Comparison of ENCODE assay signal across 8 cellular contexts in genomic region chr22:24650884-24651283, GRCh38. TPM values are rescaled to one million over a fixed set of nuclear protein-coding genes. Genes with fewer than 3 reads are reported as not detected.
DNase-seq lines count a peak whose midpoint lies in the region; ATAC-seq, FAIRE-seq and TF ChIP-seq lines count a peak whose summit lies in the region.
"Not testable (repeated sequence)": the region's sequence is repeated elsewhere in the genome, so short reads cannot be mapped to it uniquely, and the experiment has no call there.

No MANE protein-coding gene starts in this region.

- CTCF ChIA-PET in AG04450 (lab: Charles Lee); HepG2 (lab: Yijun Ruan, JAX; ENCODE audit: low intra/inter-chr PET ratio, low total read pairs): not testable (repeated sequence)

- in situ Hi-C loops in HepG2 (cut with HindIII; ENCODE audit: extremely low pct_ligation_motif_present, low pct_unique_long_range_greater_than_20kb), result loop anchor here (25.0 kb wide), 1 partner anchor 111 kb away; the partner anchor contains the start of gene PIWIL3

- DNase-seq in AG04450 (ENCODE audit: low read depth, low spot score); HepG2 (ENCODE audit: low spot score); smooth muscle cell (lab: John Stamatoyannopoulos, UW; ENCODE audit: unreplicated experiment): not testable (repeated sequence)
- peak in 2 of 3 donors; percentile 48 to 74 for DNase-seq in Peyer's patch
- peak; percentile 71 to 75 for DNase-seq in activated CD4-positive, alpha-beta T cell treated with anti-CD3 and anti-CD28 coated beads, Interleukin-2, amount 50 U/mL, for 48 hours
- DNase-seq in activated T-helper 2 cell treated with anti-CD3 and anti-CD28 coated beads, Interferon-gamma antibody, Interleukin-2, Interleukin-4, amounts not matched to agents 10 μg/mL and 5 μg/mL and 100 μg/mL, durations not matched to agents 14 hours and 24 hours and 36 hours (ENCODE audit: low spot score), result peak; percentile 37
- DNase-seq in effector memory CD8-positive, alpha-beta T cell, result peak; percentile 44 to 57 (median 48)
- peak; percentile 8 to 26 for DNase-seq in stimulated activated CD8-positive, alpha-beta memory T cell treated with anti-CD3 and anti-CD28 coated beads, Interleukin-2, amount 100 ng/mL, for 1 hour (ENCODE audit: low read depth in 2 of 2)

- not testable (repeated sequence) for H3K36me3 Mint-ChIP-seq in activated T-helper 2 cell treated with anti-CD3 and anti-CD28 coated beads, Interferon-gamma antibody, Interleukin-2, Interleukin-4, amounts not matched to agents 10 μg/mL and 5 μg/mL and 100 μg/mL, durations not matched to agents 14 hours and 24 hours and 36 hours (ENCODE audit: low read depth); effector memory CD8-positive, alpha-beta T cell (ENCODE audit: insufficient read depth)

- not testable (repeated sequence) for BruUV-seq in HepG2 (replicated peaks; lab: Mats Ljungman, UMichigan)

- not testable (repeated sequence) for H3K9me3 Mint-ChIP-seq in activated T-helper 2 cell treated with anti-CD3 and anti-CD28 coated beads, Interferon-gamma antibody, Interleukin-2, Interleukin-4, amounts not matched to agents 10 μg/mL and 5 μg/mL and 100 μg/mL, durations not matched to agents 14 hours and 24 hours and 36 hours; effector memory CD8-positive, alpha-beta T cell

- H3K4me1 ChIP-seq in Peyer's patch; HepG2 (ENCODE audit: insufficient read depth, low read length); smooth muscle cell (ENCODE audit: low read depth): not testable (repeated sequence)

- H2AFZ ChIP-seq in HepG2 (ENCODE audit: low read length); smooth muscle cell (ENCODE audit: low read depth): not testable (repeated sequence)

- not testable (repeated sequence) for TF ChIP-seq POLR2A in Peyer's patch (IDR thresholded peaks at IDR 0.05); HepG2 (IDR thresholded peaks at IDR 0.05; ENCODE audit: insufficient read depth in 1 of 2, low read depth in 2 of 2, low read length in 2 of 2)

- not testable (repeated sequence) for H3K9ac ChIP-seq in HepG2 (ENCODE audit: insufficient read depth, low read depth, low read length); smooth muscle cell (ENCODE audit: low read depth)

- TF ChIP-seq CTCF in AG04450 (IDR thresholded peaks at IDR 0.05; ENCODE audit: low read depth, low read length), result 0 out of 2 replicates have a peak, but pooled peaks have one; percentile 3
- peak in 2 of 6 experiments; percentile 3 to 28 for TF ChIP-seq CTCF in Peyer's patch (IDR thresholded peaks at IDR 0.05)
- TF ChIP-seq CTCF in HepG2 (CRISPR knock-in tag; IDR thresholded peaks at IDR 0.05), result not testable (repeated sequence)
- peak; percentile 36 for TF ChIP-seq CTCF in smooth muscle cell (IDR thresholded peaks at IDR 0.05; ENCODE audit: borderline replicate concordance, insufficient read depth, poor library complexity, severe bottlenecking)

- TF ChIP-seq RAD21 in HepG2 (CRISPR knock-in tag; IDR thresholded peaks at IDR 0.05), result not testable (repeated sequence)

- H3K79me2 ChIP-seq in HepG2 (ENCODE audit: insufficient read depth, low read length); smooth muscle cell (ENCODE audit: low read depth): not testable (repeated sequence)

- POLR2A ChIA-PET in AG04450 (lab: Yijun Ruan, JAX); HepG2 (lab: Yijun Ruan, JAX): not testable (repeated sequence)

- not testable (repeated sequence) for H3K36me3 ChIP-seq in Peyer's patch; HepG2 (replicated peaks in 1 of 2; ENCODE audit: control insufficient read depth in 1 of 2, insufficient read depth in 2 of 2, low read length in 2 of 2); smooth muscle cell (ENCODE audit: low read depth)

- not testable (repeated sequence) for H3K27ac ChIP-seq in AG04450 (ENCODE audit: low read depth, low read length); Peyer's patch; HepG2 (ENCODE audit: extremely low read length, insufficient read depth, low read length); smooth muscle cell (ENCODE audit: low read depth)

- H3K27ac Mint-ChIP-seq in activated T-helper 2 cell treated with anti-CD3 and anti-CD28 coated beads, Interferon-gamma antibody, Interleukin-2, Interleukin-4, amounts not matched to agents 10 μg/mL and 5 μg/mL and 100 μg/mL, durations not matched to agents 14 hours and 24 hours and 36 hours; effector memory CD8-positive, alpha-beta T cell: not testable (repeated sequence)

- FAIRE-seq in HepG2 (lab: Jason Lieb, UNC), result not testable (repeated sequence)

- not testable (repeated sequence) for H3K4me2 ChIP-seq in HepG2 (ENCODE audit: low read depth, low read length); smooth muscle cell

- intact Hi-C loops in activated T-helper 2 cell treated with anti-CD3 and anti-CD28 coated beads, Interferon-gamma antibody, Interleukin-2, Interleukin-4, amounts not matched to agents 10 μg/mL and 5 μg/mL and 100 μg/mL, durations not matched to agents 14 hours and 24 hours and 36 hours (cut with micrococcal nuclease); HepG2 (cut with micrococcal nuclease; ENCODE audit: unreplicated experiment): not testable (repeated sequence)

- not testable (repeated sequence) for H3F3A ChIP-seq in smooth muscle cell (ENCODE audit: low read depth)

- H4K20me1 ChIP-seq in HepG2 (ENCODE audit: insufficient read depth, low read length); smooth muscle cell (ENCODE audit: low read depth): not testable (repeated sequence)

- WGBS in HepG2 (ENCODE audit: low lambda C conversion rate), result no CpG with 5 or more reads among the region's 10 CpGs
- no CpG with 5 or more reads among the region's 10 CpGs for WGBS in smooth muscle cell (ENCODE audit: low lambda C conversion rate)

- not testable (repeated sequence) for H3K27me3 ChIP-seq in AG04450 (ENCODE audit: control insufficient read depth, insufficient read depth, low read length); Peyer's patch; HepG2 (ENCODE audit: control insufficient read depth in 1 of 2, insufficient read depth in 2 of 2, low read length in 2 of 2); smooth muscle cell (ENCODE audit: low read depth)

- not testable (repeated sequence) for H3K9me3 ChIP-seq in AG04450 (ENCODE audit: control insufficient read depth, insufficient read depth, low read length); Peyer's patch; HepG2 (ENCODE audit: low read length); smooth muscle cell (replicated peaks; ENCODE audit: low read depth)

- H3K4me1 Mint-ChIP-seq in activated T-helper 2 cell treated with anti-CD3 and anti-CD28 coated beads, Interferon-gamma antibody, Interleukin-2, Interleukin-4, amounts not matched to agents 10 μg/mL and 5 μg/mL and 100 μg/mL, durations not matched to agents 14 hours and 24 hours and 36 hours (ENCODE audit: low read depth); effector memory CD8-positive, alpha-beta T cell (ENCODE audit: low read depth in 2 of 2): not testable (repeated sequence)

- H3K27me3 Mint-ChIP-seq in activated T-helper 2 cell treated with anti-CD3 and anti-CD28 coated beads, Interferon-gamma antibody, Interleukin-2, Interleukin-4, amounts not matched to agents 10 μg/mL and 5 μg/mL and 100 μg/mL, durations not matched to agents 14 hours and 24 hours and 36 hours (ENCODE audit: low read depth); effector memory CD8-positive, alpha-beta T cell: not testable (repeated sequence)

- H3K4me3 ChIP-seq in AG04450 (ENCODE audit: low read depth, low read length); Peyer's patch; HepG2 (replicated peaks in 1 of 3; ENCODE audit: insufficient read depth in 1 of 3, low read depth in 2 of 3, low read length in 3 of 3); smooth muscle cell: not testable (repeated sequence)

- ATAC-seq in effector memory CD8-positive, alpha-beta T cell (replicated peaks); HepG2: not testable (repeated sequence)

- H3K4me3 Mint-ChIP-seq in activated T-helper 2 cell treated with anti-CD3 and anti-CD28 coated beads, Interferon-gamma antibody, Interleukin-2, Interleukin-4, amounts not matched to agents 10 μg/mL and 5 μg/mL and 100 μg/mL, durations not matched to agents 14 hours and 24 hours and 36 hours (ENCODE audit: low read depth); effector memory CD8-positive, alpha-beta T cell: not testable (repeated sequence)

- not testable (repeated sequence) for TF ChIP-seq EP300 in HepG2 (IDR thresholded peaks at IDR 0.05; ENCODE audit: low read depth in 2 of 2, low read length in 2 of 2); HepG2 (CRISPR knock-in tag; IDR thresholded peaks at IDR 0.05; ENCODE audit: borderline replicate concordance)

RNA-seq across cellular contexts. Expression of gene GGT1, which starts 47.9 kb away (rescaled TPM):
- polyA plus RNA-seq in AG04450 (2011; rRNA removed) (4.8 and 5.0 TPM in 2 replicates), HepG2 (2011; rRNA removed) (103 and 150 TPM in 2 replicates), smooth muscle cell (38.1 and 55.5 TPM in 2 replicates)
- 2.5 and 3.3 TPM in 2 replicates for polyA minus RNA-seq in AG04450 (2011; rRNA and poly(A)+ RNA removed)
- total RNA-seq in Peyer's patch (100 to 1,000 TPM in 3 of 4 donors, 10 to 100 TPM in 1; 63.5 to 370 (median 238) TPM), HepG2 (2016; rRNA removed; fragmentation: Illumina TruSeq; extraction: Trizol) (11.6 and 29.9 TPM in 2 replicates), smooth muscle cell (24.2 and 28.4 TPM in 2 replicates)
- total RNA-seq in activated T-helper 2 cell treated with anti-CD3 and anti-CD28 coated beads, Interferon-gamma antibody, Interleukin-2, Interleukin-4, amounts not matched to agents 10 μg/mL and 5 μg/mL and 100 μg/mL, durations not matched to agents 14 hours and 24 hours and 36 hours, result 46.2 and 47.0 TPM in 2 replicates
- total RNA-seq in HepG2 (2016; cell fraction: cytosol; rRNA removed; fragmentation: Illumina TruSeq; extraction: Trizol; ENCODE audit: low read depth), result 6.9 and 7.0 TPM in 2 replicates
- total RNA-seq in HepG2 (2016; cell fraction: insoluble cytoplasmic fraction; rRNA removed; fragmentation: Illumina TruSeq; extraction: Trizol), result 14.5 and 27.5 TPM in 2 replicates
- 8.2 and 14.5 TPM in 2 replicates for total RNA-seq in HepG2 (2016; cell fraction: membrane; rRNA removed; fragmentation: Illumina TruSeq; extraction: Trizol)
- 30.4 and 31.0 TPM in 2 replicates for total RNA-seq in HepG2 (2016; cell fraction: nucleus; rRNA removed; fragmentation: Illumina TruSeq; extraction: Trizol)
- polyA plus RNA-seq in HepG2 (2011; cell fraction: cytosol; rRNA removed), result 81.5 and 120 TPM in 2 replicates
- 371 and 443 TPM in 2 replicates for polyA plus RNA-seq in HepG2 (2011; cell fraction: nucleus; rRNA removed)
- polyA plus RNA-seq in HepG2 (2012), result 45.9 and 52.6 TPM in 2 replicates
- 8.9 and 10.2 TPM in 2 replicates for polyA plus RNA-seq in HepG2 (2016; cell fraction: cytosol; fragmentation: Illumina TruSeq; extraction: Trizol; ENCODE audit: low read depth)
- polyA plus RNA-seq in HepG2 (2016; cell fraction: insoluble cytoplasmic fraction; fragmentation: Illumina TruSeq; extraction: Trizol; ENCODE audit: low read depth), result 15.2 and 17.2 TPM in 2 replicates
- polyA plus RNA-seq in HepG2 (2016; cell fraction: membrane; fragmentation: Illumina TruSeq; extraction: Trizol; ENCODE audit: low read depth), result 11.3 and 13.6 TPM in 2 replicates
- 74.0 and 82.3 TPM in 2 replicates for polyA plus RNA-seq in HepG2 (2016; cell fraction: nucleus; fragmentation: Illumina TruSeq; extraction: Trizol; ENCODE audit: insufficient read depth, low read depth)
- polyA minus RNA-seq in HepG2 (2011; rRNA and poly(A)+ RNA removed; ENCODE audit: low replicate concordance), result 7.2 and 119 TPM in 2 replicates
- polyA minus RNA-seq in HepG2 (2011; cell fraction: cytosol; rRNA and poly(A)+ RNA removed), result 46.0 and 49.6 TPM in 2 replicates
- 35.4 and 41.2 TPM in 2 replicates for polyA minus RNA-seq in HepG2 (2011; cell fraction: nucleus; rRNA and poly(A)+ RNA removed)

RNA-seq across cellular contexts. Expression of gene LRRC75B, which starts 58.0 kb away (rescaled TPM):
- polyA plus RNA-seq in AG04450 (2011; rRNA removed), result 5.2 and 7.1 TPM in 2 replicates
- polyA minus RNA-seq in AG04450 (2011; rRNA and poly(A)+ RNA removed), result 3.7 and 4.0 TPM in 2 replicates
- total RNA-seq in Peyer's patch, result 100 to 1,000 TPM in 2 of 4 donors, 10 to 100 TPM in 2; 18.2 to 127 (median 88.2) TPM
- total RNA-seq in activated T-helper 2 cell treated with anti-CD3 and anti-CD28 coated beads, Interferon-gamma antibody, Interleukin-2, Interleukin-4, amounts not matched to agents 10 μg/mL and 5 μg/mL and 100 μg/mL, durations not matched to agents 14 hours and 24 hours and 36 hours, result 4.5 and 4.7 TPM in 2 replicates
- total RNA-seq in HepG2 (2016; rRNA removed; fragmentation: Illumina TruSeq; extraction: Trizol), result 5.7 and 11.8 TPM in 2 replicates
- 14.2 and 14.4 TPM in 2 replicates for total RNA-seq in HepG2 (2016; cell fraction: cytosol; rRNA removed; fragmentation: Illumina TruSeq; extraction: Trizol; ENCODE audit: low read depth)
- total RNA-seq in HepG2 (2016; cell fraction: insoluble cytoplasmic fraction; rRNA removed; fragmentation: Illumina TruSeq; extraction: Trizol), result 5.6 and 12.5 TPM in 2 replicates
- total RNA-seq in HepG2 (2016; cell fraction: membrane; rRNA removed; fragmentation: Illumina TruSeq; extraction: Trizol), result 14.8 and 16.4 TPM in 2 replicates
- total RNA-seq in HepG2 (2016; cell fraction: nucleus; rRNA removed; fragmentation: Illumina TruSeq; extraction: Trizol), result 10.7 and 13.7 TPM in 2 replicates
- 34.8 and 48.8 TPM in 2 replicates for polyA plus RNA-seq in HepG2 (2011; rRNA removed)
- polyA plus RNA-seq in HepG2 (2011; cell fraction: cytosol; rRNA removed), result 18.6 and 35.0 TPM in 2 replicates
- polyA plus RNA-seq in HepG2 (2011; cell fraction: nucleus; rRNA removed), result 225 and 265 TPM in 2 replicates
- polyA plus RNA-seq in HepG2 (2012), result 19.0 and 24.1 TPM in 2 replicates
- 15.3 and 17.1 TPM in 2 replicates for polyA plus RNA-seq in HepG2 (2016; cell fraction: cytosol; fragmentation: Illumina TruSeq; extraction: Trizol; ENCODE audit: low read depth)
- 8.8 and 9.2 TPM in 2 replicates for polyA plus RNA-seq in HepG2 (2016; cell fraction: insoluble cytoplasmic fraction; fragmentation: Illumina TruSeq; extraction: Trizol; ENCODE audit: low read depth)
- polyA plus RNA-seq in HepG2 (2016; cell fraction: membrane; fragmentation: Illumina TruSeq; extraction: Trizol; ENCODE audit: low read depth), result 17.8 and 17.9 TPM in 2 replicates
- 32.8 and 35.7 TPM in 2 replicates for polyA plus RNA-seq in HepG2 (2016; cell fraction: nucleus; fragmentation: Illumina TruSeq; extraction: Trizol; ENCODE audit: insufficient read depth, low read depth)
- polyA minus RNA-seq in HepG2 (2011; rRNA and poly(A)+ RNA removed; ENCODE audit: low replicate concordance), result 24.5 TPM in 1 of 2 replicates, not detected in the other
- 5.7 and 8.9 TPM in 2 replicates for polyA minus RNA-seq in HepG2 (2011; cell fraction: cytosol; rRNA and poly(A)+ RNA removed)
- 13.3 and 13.4 TPM in 2 replicates for polyA minus RNA-seq in HepG2 (2011; cell fraction: nucleus; rRNA and poly(A)+ RNA removed)
- total RNA-seq in smooth muscle cell, result 7.0 and 14.1 TPM in 2 replicates
- 31.8 and 33.5 TPM in 2 replicates for polyA plus RNA-seq in smooth muscle cell
